In the genomic region with DNA sequence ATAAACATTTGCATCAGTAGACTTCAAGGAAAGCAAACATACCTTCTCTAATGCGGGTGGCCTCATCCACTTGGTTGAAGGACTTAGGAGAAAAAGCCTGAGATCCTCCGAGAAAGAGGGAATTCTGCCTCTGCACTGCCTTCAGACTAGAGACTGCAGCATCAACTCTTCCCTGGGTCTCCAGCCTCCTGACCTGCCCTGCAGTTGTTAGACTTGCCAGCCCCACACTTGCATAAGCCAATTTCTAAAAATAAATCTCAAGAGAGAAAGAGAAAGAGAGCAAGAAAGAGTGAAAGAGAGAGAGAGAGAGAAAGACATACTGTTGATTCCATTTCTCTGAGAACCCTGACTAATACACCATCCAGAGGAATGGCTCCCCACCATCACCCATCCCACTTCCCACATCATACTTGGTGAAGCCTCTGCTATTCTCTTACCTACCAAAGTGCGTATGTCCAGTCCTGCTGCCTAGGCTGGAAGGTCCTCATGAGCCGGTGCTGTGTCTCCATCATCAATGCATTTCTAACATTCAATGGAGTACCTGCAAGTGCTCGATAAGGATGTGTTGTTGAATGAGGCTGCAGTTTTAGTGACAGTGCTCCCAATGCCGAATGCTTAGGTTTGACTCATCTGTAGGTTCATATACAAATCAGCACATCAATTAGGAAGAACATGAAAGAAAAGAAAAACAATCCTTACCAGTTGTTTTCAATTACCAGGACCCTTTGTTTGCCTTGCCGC, we compare ENCODE assay signal across 22 cellular contexts.
"Had no signal": no experiment of that assay in that cellular context is flagged by ENCODE, and none has a peak within 500 bp of the region (broad histone marks: within the 10 kb centered on the region; RNA-seq: fewer than 3 reads in every experiment).

No MANE protein-coding gene starts in this region.

- ATAC-seq: gastrocnemius medialis; naive thymus-derived CD8-positive, alpha-beta T cell; pancreas; right lobe of liver; stimulated activated memory B cell treated with anti-CD40 and anti-IgM and Interleukin-4, amounts not matched to agents 10 μg/mL and 1 μg/mL and 100 μg/mL, for 72 hours had no signal

- H3K9me3 ChIP-seq: esophagus muscularis mucosa, gastrocnemius medialis, pancreas, right lobe of liver, spleen, tibial artery, upper lobe of left lung, uterus had no signal

- FAIRE-seq: kidney, pancreas had no signal

- H3K4me2 ChIP-seq: hepatocyte had no signal

- H3K36me3 ChIP-seq: esophagus muscularis mucosa, gastrocnemius medialis, pancreas, right lobe of liver, spleen, tibial artery, upper lobe of left lung, uterus had no signal

- H3K79me2 ChIP-seq: hepatocyte had no signal

- H3K9me3 Mint-ChIP-seq: naive thymus-derived CD8-positive, alpha-beta T cell; stimulated activated memory B cell treated with anti-CD40 and anti-IgM and Interleukin-4, amounts not matched to agents 10 μg/mL and 1 μg/mL and 100 μg/mL, for 72 hours; stimulated activated naive CD8-positive, alpha-beta T cell treated with anti-CD3 and anti-CD28 coated beads, Interleukin-15, Interleukin-2, amounts not matched to agents 100 ng/mL and 50 ng/mL, for 24 hours had no signal

- DNase-seq: effector memory CD4-positive, alpha-beta T cell; gastrocnemius medialis; glutamatergic neuron; kidney; left cardiac atrium; naive thymus-derived CD8-positive, alpha-beta T cell; nucleus accumbens; pancreas; right lobe of liver; spleen; stimulated activated CD4-positive, alpha-beta T cell treated with anti-CD3 and anti-CD28 coated beads, Interleukin-15, amount 100 ng/mL, for 24 hours; stimulated activated CD4-positive, alpha-beta T cell treated with anti-CD3 and anti-CD28 coated beads, Interleukin-1b, Interleukin-23, amount 100 ng/mL, for 48 hours; stimulated activated CD4-positive, alpha-beta T cell treated with anti-CD3 and anti-CD28 coated beads, Interleukin-4, amount 100 ng/mL, for 24 hours; tibial artery; upper lobe of left lung; uterus had no signal

- H3K36me3 Mint-ChIP-seq: naive thymus-derived CD8-positive, alpha-beta T cell; stimulated activated memory B cell treated with anti-CD40 and anti-IgM and Interleukin-4, amounts not matched to agents 10 μg/mL and 1 μg/mL and 100 μg/mL, for 72 hours had no signal

- H3K27ac Mint-ChIP-seq: naive thymus-derived CD8-positive, alpha-beta T cell; progenitor cell of endocrine pancreas; stimulated activated memory B cell treated with anti-CD40 and anti-IgM and Interleukin-4, amounts not matched to agents 10 μg/mL and 1 μg/mL and 100 μg/mL, for 72 hours; stimulated activated naive CD8-positive, alpha-beta T cell treated with anti-CD3 and anti-CD28 coated beads, Interleukin-15, Interleukin-2, amounts not matched to agents 100 ng/mL and 50 ng/mL, for 24 hours had no signal

- H3K4me3 Mint-ChIP-seq: naive thymus-derived CD8-positive, alpha-beta T cell; stimulated activated memory B cell treated with anti-CD40 and anti-IgM and Interleukin-4, amounts not matched to agents 10 μg/mL and 1 μg/mL and 100 μg/mL, for 72 hours; stimulated activated naive CD8-positive, alpha-beta T cell treated with anti-CD3 and anti-CD28 coated beads, Interleukin-15, Interleukin-2, amounts not matched to agents 100 ng/mL and 50 ng/mL, for 24 hours had no signal

- H3K4me1 ChIP-seq: esophagus muscularis mucosa, gastrocnemius medialis, pancreas, right lobe of liver, spleen, tibial artery, upper lobe of left lung, uterus had no signal

- H3K27ac ChIP-seq: epithelial cell of prostate, esophagus muscularis mucosa, gastrocnemius medialis, hepatocyte, pancreas, right lobe of liver, spleen, tibial artery, upper lobe of left lung, uterus had no signal

- H3K27me3 Mint-ChIP-seq: stimulated activated memory B cell treated with anti-CD40 and anti-IgM and Interleukin-4, amounts not matched to agents 10 μg/mL and 1 μg/mL and 100 μg/mL, for 72 hours had no signal

- H2AFZ ChIP-seq: hepatocyte had no signal

- H3K4me1 Mint-ChIP-seq: naive thymus-derived CD8-positive, alpha-beta T cell; stimulated activated memory B cell treated with anti-CD40 and anti-IgM and Interleukin-4, amounts not matched to agents 10 μg/mL and 1 μg/mL and 100 μg/mL, for 72 hours had no signal

- H3K4me3 ChIP-seq: esophagus muscularis mucosa, gastrocnemius medialis, hepatocyte, pancreas, right lobe of liver, spleen, tibial artery, upper lobe of left lung, uterus had no signal

- H3K27me3 ChIP-seq: gastrocnemius medialis, hepatocyte, pancreas, right lobe of liver, upper lobe of left lung, uterus had no signal
